ENCODE assay signal across 21 cellular contexts in the genomic region with DNA sequence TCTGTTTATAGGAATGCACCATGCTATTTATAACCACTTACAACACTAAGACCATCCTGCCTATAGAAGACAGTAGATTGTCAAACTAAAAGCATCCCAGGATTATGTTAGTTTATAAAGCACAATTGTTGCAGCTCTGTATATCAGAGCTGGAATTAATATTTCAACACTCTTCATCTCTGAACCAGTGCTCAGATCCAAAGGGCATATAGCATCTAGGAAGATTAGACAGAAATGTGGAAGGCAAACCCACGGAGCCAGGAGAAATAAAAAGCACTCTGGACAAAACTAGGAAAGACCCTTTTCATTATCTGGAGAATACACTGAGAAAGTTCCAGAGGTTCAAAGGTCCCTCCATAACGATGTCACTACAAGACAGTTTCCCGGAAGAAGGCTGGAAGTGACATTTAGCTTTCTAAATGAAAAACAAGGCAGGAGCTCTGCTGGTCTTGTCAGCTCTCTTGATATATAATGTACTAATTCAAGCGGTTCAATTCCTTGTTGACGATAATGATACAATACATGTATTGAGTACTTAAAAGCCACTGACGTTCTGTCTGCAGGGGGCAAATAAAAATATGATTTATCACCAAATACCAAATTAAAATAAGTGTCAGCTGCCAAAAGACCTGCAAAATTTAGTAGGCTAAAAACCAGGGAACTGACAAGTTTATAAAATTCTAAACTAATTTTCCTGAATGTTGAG.
"Had no signal": no experiment of that assay in that cellular context is flagged by ENCODE, and none has a peak within 500 bp of the region (broad histone marks: within the 10 kb centered on the region; RNA-seq: fewer than 3 reads in every experiment).

No MANE protein-coding gene starts in this region.

- H3K36me3 ChIP-seq: colonic mucosa, pancreas had no signal

- H3K9me3 Mint-ChIP-seq: naive thymus-derived CD8-positive, alpha-beta T cell; neural crest cell; stimulated activated naive B cell treated with anti-CD40 and anti-IgM and Interleukin-4, amounts not matched to agents 10 μg/mL and 1 μg/mL and 100 μg/mL, for 72 hours; stimulated activated naive CD8-positive, alpha-beta T cell treated with anti-CD3 and anti-CD28 coated beads, Interleukin-15, amount 100 ng/mL, for 72 hours; type B pancreatic cell had no signal

- H3K27ac Mint-ChIP-seq: naive thymus-derived CD8-positive, alpha-beta T cell; progenitor cell of endocrine pancreas; stimulated activated naive B cell treated with anti-CD40 and anti-IgM and Interleukin-4, amounts not matched to agents 10 μg/mL and 1 μg/mL and 100 μg/mL, for 72 hours; stimulated activated naive CD8-positive, alpha-beta T cell treated with anti-CD3 and anti-CD28 coated beads, Interleukin-15, amount 100 ng/mL, for 72 hours; type B pancreatic cell had no signal

- H3K4me1 ChIP-seq: colonic mucosa had no signal

- H3K4me3 ChIP-seq: colonic mucosa, hepatocyte, mucosa of descending colon, pancreas, testis had no signal

- H3K27ac ChIP-seq: colonic mucosa, foreskin keratinocyte, hepatocyte, pancreas, testis had no signal

- H3K4me3 Mint-ChIP-seq: naive thymus-derived CD8-positive, alpha-beta T cell; neural crest cell; stimulated activated naive B cell treated with anti-CD40 and anti-IgM and Interleukin-4, amounts not matched to agents 10 μg/mL and 1 μg/mL and 100 μg/mL, for 72 hours; stimulated activated naive CD8-positive, alpha-beta T cell treated with anti-CD3 and anti-CD28 coated beads, Interleukin-15, amount 100 ng/mL, for 72 hours; type B pancreatic cell had no signal

- H3K9me3 ChIP-seq: colonic mucosa, mucosa of descending colon, pancreas, testis had no signal

- FAIRE-seq: kidney, pancreas, urothelium cell line had no signal

- ATAC-seq: foreskin keratinocyte; left colon; mucosa of descending colon; naive thymus-derived CD8-positive, alpha-beta T cell; pancreas; right cardiac atrium; stimulated activated naive B cell treated with anti-CD40 and anti-IgM and Interleukin-4, amounts not matched to agents 10 μg/mL and 1 μg/mL and 100 μg/mL, for 72 hours; stimulated activated naive CD8-positive, alpha-beta T cell treated with anti-CD3 and anti-CD28 coated beads, Interleukin-15, amount 100 ng/mL, for 72 hours had no signal

- H3K4me1 Mint-ChIP-seq: naive thymus-derived CD8-positive, alpha-beta T cell; stimulated activated naive CD8-positive, alpha-beta T cell treated with anti-CD3 and anti-CD28 coated beads, Interleukin-15, amount 100 ng/mL, for 72 hours had no signal

- H3K27me3 ChIP-seq: colonic mucosa, foreskin keratinocyte, hepatocyte, pancreas, testis had no signal

- H3K27me3 Mint-ChIP-seq: progenitor cell of endocrine pancreas; stimulated activated naive B cell treated with anti-CD40 and anti-IgM and Interleukin-4, amounts not matched to agents 10 μg/mL and 1 μg/mL and 100 μg/mL, for 72 hours; type B pancreatic cell had no signal

- DNase-seq: cerebellar nuclear complex; colonic mucosa; dermis blood vessel endothelial cell; foreskin keratinocyte; head of caudate nucleus; kidney; left colon; mammary epithelial cell; mucosa of descending colon; naive thymus-derived CD8-positive, alpha-beta T cell; pancreas; right cardiac atrium; stimulated activated CD4-positive, alpha-beta T cell treated with anti-CD3 and anti-CD28 coated beads, Interleukin-4, amount 100 ng/mL, for 4 hours; stimulated activated naive B cell treated with anti-CD40 and anti-IgM and Interleukin-4, amounts not matched to agents 10 μg/mL and 1 μg/mL and 100 μg/mL, for 72 hours; stimulated activated naive CD8-positive, alpha-beta T cell treated with anti-CD3 and anti-CD28 coated beads, Interleukin-15, amount 100 ng/mL, for 72 hours; testis had no signal

- H3K36me3 Mint-ChIP-seq: naive thymus-derived CD8-positive, alpha-beta T cell; stimulated activated naive B cell treated with anti-CD40 and anti-IgM and Interleukin-4, amounts not matched to agents 10 μg/mL and 1 μg/mL and 100 μg/mL, for 72 hours; type B pancreatic cell had no signal
